Comparison of ENCODE assay signal across 12 cellular contexts in genomic region chr22:45314054-45314721, GRCh38.
DNase-seq lines count a peak whose midpoint lies in the region; ATAC-seq lines count a peak whose summit lies in the region.
"Had no signal": no experiment of that assay in that cellular context is flagged by ENCODE, and none has a peak within 500 bp of the region (broad histone marks: within the 10 kb centered on the region; RNA-seq: fewer than 3 reads in every experiment).

No MANE protein-coding gene starts in this region.

- no peaks in the 10 kb centered on the region for H3K9me3 Mint-ChIP-seq in stimulated activated naive CD8-positive, alpha-beta T cell treated with anti-CD3 and anti-CD28 coated beads, Interleukin-15, amount 100 ng/mL, for 72 hours
- no peaks in the 10 kb centered on the region for H3K9me3 Mint-ChIP-seq in memory B cell

- DNase-seq in stimulated activated naive CD8-positive, alpha-beta T cell treated with anti-CD3 and anti-CD28 coated beads, Interleukin-15, amount 100 ng/mL, for 72 hours = no peak
- DNase-seq in stimulated activated naive CD8-positive, alpha-beta T cell treated with anti-CD3 and anti-CD28 coated beads, Interleukin-15, Interleukin-2, amounts not matched to agents 100 U/mL and 50 U/mL, for 24 hours = no peak
- DNase-seq in OCI-M2 (lab: John Stamatoyannopoulos, UW; ENCODE audit: unreplicated experiment) (peak; percentile 36), memory B cell (ENCODE audit: low spot score in 2 of 2) (no peak), anterior cingulate cortex (lab: John Stamatoyannopoulos, UW) (no peak), NCI-H1105 (lab: John Stamatoyannopoulos, UW) (no peak), NCI-H1417 (lab: John Stamatoyannopoulos, UW) (no peak)
- DNase-seq: activated CD8-positive, alpha-beta memory T cell treated with anti-CD3 and anti-CD28 coated beads, Interleukin-2, amount 10 ng/mL, durations not matched to agents 7 days and 5 days; aorta; NCI-H1417 treated with DMSO at 0.1 percent for 48 hours; NCI-H526 had no signal

- no peak overlapping the region for H3K4me3 Mint-ChIP-seq in stimulated activated naive CD8-positive, alpha-beta T cell treated with anti-CD3 and anti-CD28 coated beads, Interleukin-15, amount 100 ng/mL, for 72 hours
- no peak overlapping the region for H3K4me3 Mint-ChIP-seq in memory B cell
- H3K4me3 Mint-ChIP-seq: activated CD8-positive, alpha-beta memory T cell treated with anti-CD3 and anti-CD28 coated beads, Interleukin-2, amount 10 ng/mL, durations not matched to agents 7 days and 5 days had no signal

- ATAC-seq in stimulated activated naive CD8-positive, alpha-beta T cell treated with anti-CD3 and anti-CD28 coated beads, Interleukin-15, amount 100 ng/mL, for 72 hours = no peak
- ATAC-seq in stimulated activated naive CD8-positive, alpha-beta T cell treated with anti-CD3 and anti-CD28 coated beads, Interleukin-15, Interleukin-2, amounts not matched to agents 100 U/mL and 50 U/mL, for 24 hours = no peak
- ATAC-seq in memory B cell (ENCODE audit: low read depth) (no peak), GM18861 (IDR thresholded peaks at IDR 0.05; ENCODE audit: unreplicated experiment) (no peak)
- ATAC-seq: activated CD8-positive, alpha-beta memory T cell treated with anti-CD3 and anti-CD28 coated beads, Interleukin-2, amount 10 ng/mL, durations not matched to agents 7 days and 5 days had no signal

- peaks cover 88% of the 10 kb centered on the region for H3K4me1 Mint-ChIP-seq in stimulated activated naive CD8-positive, alpha-beta T cell treated with anti-CD3 and anti-CD28 coated beads, Interleukin-15, amount 100 ng/mL, for 72 hours
- peaks cover 42% of the 10 kb centered on the region for H3K4me1 Mint-ChIP-seq in memory B cell

- peak overlapping the region; percentile 12 to 19 for H3K27ac Mint-ChIP-seq in stimulated activated naive CD8-positive, alpha-beta T cell treated with anti-CD3 and anti-CD28 coated beads, Interleukin-15, amount 100 ng/mL, for 72 hours
- H3K27ac Mint-ChIP-seq in memory B cell = peak overlapping the region; percentile 46
- H3K27ac Mint-ChIP-seq: activated CD8-positive, alpha-beta memory T cell treated with anti-CD3 and anti-CD28 coated beads, Interleukin-2, amount 10 ng/mL, durations not matched to agents 7 days and 5 days had no signal

- H3K27me3 Mint-ChIP-seq in stimulated activated naive CD8-positive, alpha-beta T cell treated with anti-CD3 and anti-CD28 coated beads, Interleukin-15, amount 100 ng/mL, for 72 hours = no peaks in the 10 kb centered on the region
- no peaks in the 10 kb centered on the region for H3K27me3 Mint-ChIP-seq in memory B cell
- H3K27me3 Mint-ChIP-seq: activated CD8-positive, alpha-beta memory T cell treated with anti-CD3 and anti-CD28 coated beads, Interleukin-2, amount 10 ng/mL, durations not matched to agents 7 days and 5 days had no signal

- no peaks in the 10 kb centered on the region for H3K36me3 Mint-ChIP-seq in memory B cell
